35 cellular contexts compared by ENCODE assay signal in genomic region chr1:75655931-75656330, GRCh38. TPM values are rescaled to one million over a fixed set of nuclear protein-coding genes. Genes with fewer than 3 reads are reported as not detected.
"Had no signal": no experiment of that assay in that cellular context is flagged by ENCODE, and none has a peak within 500 bp of the region (broad histone marks: within the 10 kb centered on the region; RNA-seq: fewer than 3 reads in every experiment).

No MANE protein-coding gene starts in this region.

- DNase-seq: activated effector memory CD4-positive, alpha-beta T cell treated with anti-CD3 and anti-CD28 coated beads, Interleukin-2, amount 50 U/mL, for 16 hours; activated effector memory CD4-positive, alpha-beta T cell treated with Interleukin-2 at 50 U/mL for 16 hours; activated gamma-delta T cell; activated gamma-delta T cell treated with Interleukin-2 at 50 U/mL for 16 hours; activated naive CD4-positive, alpha-beta T cell; activated naive CD4-positive, alpha-beta T cell treated with anti-CD3 and anti-CD28 coated beads for 36 hours; activated naive CD4-positive, alpha-beta T cell treated with anti-CD3 and anti-CD28 coated beads, Interleukin-2, amount 10 ng/mL, durations not matched to agents 7 days and 5 days; activated naive CD4-positive, alpha-beta T cell treated with anti-CD3 and anti-CD28 coated beads, Interleukin-2, amount 50 U/mL, for 16 hours; activated naive CD4-positive, alpha-beta T cell treated with Interleukin-2 at 50 U/mL for 16 hours; activated naive CD8-positive, alpha-beta T cell treated with anti-CD3 and anti-CD28 coated beads for 36 hours; activated naive CD8-positive, alpha-beta T cell treated with anti-CD3 and anti-CD28 coated beads, Interleukin-2, amount 10 ng/mL, durations not matched to agents 7 days and 5 days; activated naive CD8-positive, alpha-beta T cell treated with anti-CD3 and anti-CD28 coated beads, Interleukin-2, amount 50 U/mL, for 24 hours; activated T-cell treated with anti-CD3 and anti-CD28 coated beads, Interleukin-2, amount 50 U/mL, for 24 hours; activated T-cell treated with anti-CD3 and anti-CD28 coated beads, Interleukin-2, amount 50 U/mL, for 4 hours; activated T-cell treated with anti-CD3 and anti-CD28 coated beads, Interleukin-2, amount 50 U/mL, for 48 hours; activated T-cell treated with anti-CD3 and anti-CD28 coated beads, Interleukin-2, amount 50 U/mL, for 72 hours; adrenal gland; amniotic stem cell; amygdala; anterior cingulate cortex; aorta; body of pancreas; brain microvascular endothelial cell; caudate nucleus; central memory CD4-positive, alpha-beta T cell; cerebellar nuclear complex had no signal

- H3K4me3 ChIP-seq: adrenal gland, ascending aorta, body of pancreas, breast epithelium, cardiac muscle cell had no signal

- H3K9me3 ChIP-seq: adrenal gland, ascending aorta, body of pancreas had no signal

- H3K4me1 ChIP-seq: adrenal gland, ascending aorta, body of pancreas, breast epithelium had no signal

- ATAC-seq: activated naive CD4-positive, alpha-beta T cell treated with anti-CD3 and anti-CD28 coated beads, Interleukin-2, amount 50 U/mL, for 72 hours; activated naive CD8-positive, alpha-beta T cell treated with anti-CD3 and anti-CD28 coated beads, Interleukin-2, amount 50 U/mL, for 24 hours; activated T-cell treated with anti-CD3 and anti-CD28 coated beads, Interleukin-2, amount 50 U/mL, for 4 hours; activated T-cell treated with anti-CD3 and anti-CD28 coated beads, Interleukin-2, amount 50 U/mL, for 72 hours; activated T-helper 17 cell treated with anti-CD3 and anti-CD28 coated beads, Interleukin-2, amount 50 U/mL, for 72 hours; body of pancreas had no signal

- H3K27ac ChIP-seq: adrenal gland, ascending aorta, body of pancreas, brain microvascular endothelial cell, breast epithelium, cardiac muscle cell had no signal

- H3K27me3 ChIP-seq: adrenal gland, ascending aorta, body of pancreas, brain microvascular endothelial cell, breast epithelium, cardiac muscle cell had no signal

- H3K36me3 ChIP-seq: adrenal gland, ascending aorta, brain microvascular endothelial cell, breast epithelium, cardiac muscle cell had no signal

- FAIRE-seq: astrocyte, bronchial epithelial cell had no signal

RNA-seq across cellular contexts. Expression of gene SLC44A5, which starts 45.0 kb away (rescaled TPM):
- total RNA-seq: activated T-helper 1 cell treated with anti-CD3 and anti-CD28 coated beads, Interleukin-12 subunit alpha, Interleukin-12 subunit beta, Interleukin-2, Interleukin-4 antibody, amounts not matched to agents 30 ng/mL and 10 ng/mL and 1 ng/mL, durations not matched to agents 14 hours and 24 hours and 36 hours; activated T-helper 2 cell treated with anti-CD3 and anti-CD28 coated beads, Interferon-gamma antibody, Interleukin-2, Interleukin-4, amounts not matched to agents 10 μg/mL and 5 μg/mL and 100 μg/mL, durations not matched to agents 14 hours and 24 hours and 36 hours; ascending aorta had no signal
